ENCODE assay signal across 17 cellular contexts in the genomic region with DNA sequence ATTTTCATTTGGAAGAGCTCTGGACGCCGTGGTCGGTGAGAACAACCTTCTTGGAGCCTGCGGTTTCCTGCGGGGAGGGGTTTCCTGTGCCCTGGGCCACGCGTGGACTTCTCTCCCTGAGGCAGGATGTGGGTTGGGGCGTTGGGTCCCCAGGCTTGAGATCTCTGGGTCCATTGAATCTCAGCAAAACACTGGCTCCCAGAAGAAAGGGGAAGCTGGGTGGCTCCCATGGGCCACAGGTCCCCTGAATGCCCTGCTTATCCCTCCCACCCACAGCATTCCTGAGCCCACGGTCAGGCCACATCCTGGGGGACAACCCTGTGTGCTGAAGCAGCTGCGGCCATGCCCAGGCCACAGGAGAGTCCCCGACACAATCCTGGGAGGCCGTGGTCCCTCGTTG.
DNase-seq lines count a peak whose midpoint lies in the region; ATAC-seq and TF ChIP-seq lines count a peak whose summit lies in the region.
"Had no signal": no experiment of that assay in that cellular context is flagged by ENCODE, and none has a peak within 500 bp of the region (broad histone marks: within the 10 kb centered on the region; RNA-seq: fewer than 3 reads in every experiment).

No MANE protein-coding gene starts in this region.

- no peaks in the 10 kb centered on the region for H3K9me3 ChIP-seq in right atrium auricular region
- no peaks in the 10 kb centered on the region for H3K9me3 ChIP-seq in heart right ventricle
- H3K9me3 ChIP-seq in spleen: peaks cover 0 to 5% (median 0%) of the 10 kb centered on the region in 8 donors
- H3K9me3 ChIP-seq: gastroesophageal sphincter, SJCRH30 had no signal

- POLR2A ChIA-PET in T-cell (lab: Charles Lee): no interaction called here

- TF ChIP-seq POLR2A in spleen (IDR thresholded peaks at IDR 0.05): no peak

- 56 to 63% methylated on average over 13 of the region's 13 CpGs for WGBS in heart right ventricle, 2 donors
- 27 to 32% (median 31%) methylated on average over 10 to 13 of the region's 13 CpGs; no CpG with 5 or more reads in 1 of the 5 donors for WGBS in spleen, 5 donors

- peaks cover 22 to 31% (median 27%) of the 10 kb centered on the region in 3 donors for H3K4me1 Mint-ChIP-seq in T-cell

- DNase-seq in Right ventricle myocardium inferior (ENCODE audit: missing footprints) (peak; percentile 53), right atrium auricular region (ENCODE audit: low spot score) (no peak), T-cell (peak in 12 of 34 experiments; percentile 13 to 47 (median 19)), heart right ventricle (peak in 1 of 2 donors; percentile 63), spleen (peak; percentile 76), GM19238 (ENCODE audit: insufficient read length, low spot score) (no peak)
- no peak for DNase-seq in stimulated activated naive CD4-positive, alpha-beta T cell treated with Interleukin-2 at 50 U/mL for 16 hours (lab: John Stamatoyannopoulos, UW)
- DNase-seq: dermis blood vessel endothelial cell, erythroblast, NCI-H1930, retina, SJCRH30 had no signal

- no peak overlapping the region for H3K4me3 ChIP-seq in right atrium auricular region
- no peak overlapping the region for H3K4me3 ChIP-seq in heart right ventricle
- H3K4me3 ChIP-seq in spleen: no peak overlapping the region
- H3K4me3 ChIP-seq: gastroesophageal sphincter, SJCRH30 had no signal

- ATAC-seq in Right ventricle myocardium inferior (peak; percentile 20), T-cell (replicated peaks in 1 of 4) (peak; percentile 63 to 89 (median 73)), heart right ventricle (peak; percentile 63 to 89 (median 80)), GM19351 (IDR thresholded peaks at IDR 0.05; ENCODE audit: unreplicated experiment) (no peak)
- ATAC-seq: gastroesophageal sphincter had no signal

- TF ChIP-seq CTCF in right atrium auricular region (IDR thresholded peaks at IDR 0.05) (no peak), heart right ventricle (IDR thresholded peaks at IDR 0.05) (no peak), spleen (IDR thresholded peaks at IDR 0.05 in 8 of 11, conservative IDR thresholded peaks at IDR 0.05 in 3 of 11) (no peak)

- H3K36me3 ChIP-seq in right atrium auricular region (no peaks in the 10 kb centered on the region), heart right ventricle (no peaks in the 10 kb centered on the region), spleen (no peaks in the 10 kb centered on the region)
- H3K36me3 ChIP-seq: gastroesophageal sphincter, SJCRH30 had no signal

- peak overlapping the region; percentile 13 to 64 (median 34) for H3K4me3 Mint-ChIP-seq in T-cell
- H3K4me3 Mint-ChIP-seq: activated T-helper 1 cell treated with anti-CD3 and anti-CD28 coated beads, Interleukin-12 subunit alpha, Interleukin-12 subunit beta, Interleukin-2, Interleukin-4 antibody, amounts not matched to agents 30 ng/mL and 10 ng/mL and 1 ng/mL, durations not matched to agents 14 hours and 24 hours and 36 hours; brain; T-helper 2 cell treated with Interferon-gamma antibody and Interleukin-4, amounts not matched to agents 5 μg/mL and 100 μg/mL, for 36 hours had no signal

- no peak overlapping the region for H3K27ac ChIP-seq in right atrium auricular region
- peak overlapping the region; percentile 12 to 78 (median 62) for H3K27ac ChIP-seq in heart right ventricle
- H3K27ac ChIP-seq in spleen: no peak overlapping the region
- H3K27ac ChIP-seq: gastroesophageal sphincter, SJCRH30 had no signal

- peaks cover 0 to 18% of the 10 kb centered on the region in 2 donors for H3K4me1 ChIP-seq in right atrium auricular region
- H3K4me1 ChIP-seq in heart right ventricle: peaks cover 0 to 31% (median 15%) of the 10 kb centered on the region in 9 donors
- peaks cover 0 to 11% (median 5%) of the 10 kb centered on the region in 6 donors for H3K4me1 ChIP-seq in spleen
- H3K4me1 ChIP-seq: gastroesophageal sphincter, SJCRH30 had no signal

- peaks cover 5 to 12% (median 8%) of the 10 kb centered on the region in 3 donors for H3K9me3 Mint-ChIP-seq in T-cell

- H3K27me3 ChIP-seq in right atrium auricular region (no peaks in the 10 kb centered on the region), heart right ventricle (peaks cover 0 to 5% (median 0%) of the 10 kb centered on the region in 7 donors), spleen (replicated peaks in 1 of 7) (peaks cover 0 to 7% (median 0%) of the 10 kb centered on the region in 7 donors)
- H3K27me3 ChIP-seq: gastroesophageal sphincter had no signal

- H3K27me3 Mint-ChIP-seq in T-cell: no peaks in the 10 kb centered on the region
- H3K27me3 Mint-ChIP-seq: brain had no signal

- intact Hi-C loops in Right ventricle myocardium inferior (cut with DNase I): no loop called here
- intact Hi-C loops in heart right ventricle (cut with DNase I): no loop called here
- intact Hi-C loops in spleen (cut with DNase I; ENCODE audit: low total_unique reads): no loop called here

- peak overlapping the region in 1 of 2 donors; percentile 61 for H3K27ac Mint-ChIP-seq in T-cell
- H3K27ac Mint-ChIP-seq: activated T-helper 1 cell treated with anti-CD3 and anti-CD28 coated beads, Interleukin-12 subunit alpha, Interleukin-12 subunit beta, Interleukin-2, Interleukin-4 antibody, amounts not matched to agents 30 ng/mL and 10 ng/mL and 1 ng/mL, durations not matched to agents 14 hours and 24 hours and 36 hours; brain; T-helper 2 cell treated with Interferon-gamma antibody and Interleukin-4, amounts not matched to agents 5 μg/mL and 100 μg/mL, for 36 hours had no signal

- CTCF ChIA-PET in T-cell (lab: Charles Lee): interaction anchor here in 1 of 2 donors (0.6 kb wide), 1 partner anchor 730 kb away, joined by 5 read pairs; no protein-coding TSS in a partner anchor

- H3K36me3 Mint-ChIP-seq in T-cell: no peaks in the 10 kb centered on the region
- H3K36me3 Mint-ChIP-seq: brain had no signal

Comparison
In these comparisons a context has a peak if more than half of its experiments do, and no peak if none do; other contexts are left out.
1. DNase-seq: peak in Right ventricle myocardium inferior (single experiment) and spleen (single experiment); none in right atrium auricular region (single experiment), stimulated activated naive CD4-positive, alpha-beta T cell treated with Interleukin-2 at 50 U/mL for 16 hours (single experiment) and GM19238 (single experiment).
2. H3K27ac ChIP-seq: peak in heart right ventricle (10 of 10); none in right atrium auricular region (0 of 2) and spleen (0 of 8).